In the genomic region with DNA sequence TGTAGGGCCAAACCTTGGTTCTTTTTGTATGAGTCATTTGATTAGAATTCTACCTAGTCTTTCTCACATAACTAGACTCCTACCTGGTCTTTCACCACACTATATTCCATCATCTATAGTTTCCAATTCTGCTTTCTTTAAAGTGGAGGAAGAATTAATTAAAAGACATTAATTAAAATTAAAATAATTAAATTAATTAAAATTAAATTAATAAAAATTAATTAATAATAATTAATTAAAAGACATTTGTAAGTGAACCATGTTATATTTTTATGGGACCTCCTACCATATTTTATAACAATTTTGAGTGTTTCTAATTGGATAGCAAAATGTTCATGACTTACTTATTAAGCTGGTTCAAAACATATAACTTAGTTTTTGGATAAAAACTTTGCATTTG, we compare ENCODE assay signal across 17 cellular contexts.
"Had no signal": no experiment of that assay in that cellular context is flagged by ENCODE, and none has a peak within 500 bp of the region (broad histone marks: within the 10 kb centered on the region; RNA-seq: fewer than 3 reads in every experiment).

No MANE protein-coding gene starts in this region.

- H3K27ac ChIP-seq: body of pancreas, foreskin keratinocyte, left ventricle myocardium inferior, upper lobe of left lung had no signal

- ATAC-seq: activated CD8-positive, alpha-beta T cell treated with anti-CD3 and anti-CD28 coated beads, Interleukin-2, amount 10 ng/mL, durations not matched to agents 7 days and 5 days; activated naive CD8-positive, alpha-beta T cell treated with anti-CD3 and anti-CD28 coated beads, Interleukin-2, amount 50 U/mL, for 24 hours; body of pancreas; foreskin keratinocyte; natural killer cell; stimulated activated naive CD8-positive, alpha-beta T cell treated with anti-CD3 and anti-CD28 coated beads, Interleukin-15, Interleukin-2, amounts not matched to agents 100 U/mL and 50 U/mL, for 24 hours had no signal

- DNase-seq: activated CD4-positive, alpha-beta T cell treated with anti-CD3 and anti-CD28 coated beads, Interleukin-2, amount 50 U/mL, for 1 hour; activated CD4-positive, CD25-positive, alpha-beta regulatory T cell treated with anti-CD3 and anti-CD28 coated beads, Interleukin-2, amount 50 U/mL, for 72 hours; activated CD8-positive, alpha-beta T cell treated with anti-CD3 and anti-CD28 coated beads, Interleukin-2, amount 10 ng/mL, durations not matched to agents 7 days and 5 days; activated gamma-delta T cell; activated naive CD4-positive, alpha-beta T cell treated with anti-CD3 and anti-CD28 coated beads, Interleukin-2, amount 50 U/mL, for 16 hours; activated naive CD8-positive, alpha-beta T cell treated with anti-CD3 and anti-CD28 coated beads, Interleukin-2, amount 50 U/mL, for 24 hours; body of pancreas; dermis blood vessel endothelial cell; effector CD8-positive, alpha-beta T cell; left ventricle myocardium inferior; midbrain; natural killer cell; stimulated activated CD4-positive, alpha-beta T cell treated with anti-CD3 and anti-CD28 coated beads, Interleukin-4, amount 100 ng/mL, for 24 hours; stimulated activated naive CD8-positive, alpha-beta T cell treated with anti-CD3 and anti-CD28 coated beads, Interleukin-15, Interleukin-2, amounts not matched to agents 100 U/mL and 50 U/mL, for 24 hours; T-helper 9 cell; upper lobe of left lung had no signal

- H3K4me1 ChIP-seq: body of pancreas, left ventricle myocardium inferior, upper lobe of left lung had no signal

- H3K27me3 ChIP-seq: body of pancreas, foreskin keratinocyte, upper lobe of left lung had no signal

- H3K4me3 ChIP-seq: body of pancreas, left ventricle myocardium inferior, upper lobe of left lung had no signal
